8 cellular contexts compared by ENCODE assay signal in the genomic region with DNA sequence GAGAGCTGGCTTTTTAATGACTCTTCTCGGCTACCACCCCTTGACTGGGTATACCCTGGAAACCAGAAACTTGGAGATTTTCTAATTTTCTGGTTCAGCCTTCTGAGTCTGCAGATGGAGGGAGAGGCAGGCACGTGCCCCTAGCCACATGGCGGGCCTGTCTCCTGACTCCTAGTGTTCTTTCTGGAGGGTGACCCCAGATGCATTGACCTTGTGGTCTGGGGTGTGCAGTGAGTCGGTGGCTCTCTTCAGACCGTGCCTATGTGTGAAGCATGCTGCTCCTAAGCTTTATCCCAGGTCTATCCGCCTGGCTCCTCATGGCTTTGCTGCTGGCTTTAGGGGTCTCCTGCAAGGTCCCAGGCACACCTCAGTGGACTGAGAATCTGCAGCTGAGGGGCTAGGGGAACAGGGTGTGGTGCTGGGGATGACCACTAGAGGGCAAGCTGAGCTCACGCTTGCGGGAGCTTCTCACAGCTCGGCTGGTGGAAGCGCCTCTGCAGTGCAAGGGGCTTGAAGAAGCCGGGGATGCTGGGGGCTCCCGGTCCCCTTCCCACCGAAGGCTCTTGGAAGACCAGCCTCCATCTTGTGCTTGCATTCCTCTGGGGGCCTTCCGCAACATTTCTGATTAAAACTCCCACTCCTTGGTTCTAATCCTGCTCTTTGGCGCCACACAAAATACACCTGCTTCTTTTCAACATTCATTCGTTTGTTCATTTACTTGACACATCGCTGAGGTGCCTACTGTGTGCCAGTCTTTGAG. TPM values are rescaled to one million over a fixed set of nuclear protein-coding genes. Genes with fewer than 3 reads are reported as not detected.
DNase-seq lines count a peak whose midpoint lies in the region; ATAC-seq, FAIRE-seq and TF ChIP-seq lines count a peak whose summit lies in the region.

No MANE protein-coding gene starts in this region.

- CTCF ChIA-PET in endothelial cell of umbilical vein (lab: Charles Lee), result interaction anchor here (0.6 to 7.0 kb wide), 23 partner anchors 9 to 605 kb away, joined by 3 to 79 read pairs (median 4); a partner anchor contains a TSS

- FAIRE-seq in endothelial cell of umbilical vein (lab: Jason Lieb, UNC), result peak; percentile 35

- dilution Hi-C loops in endothelial cell of umbilical vein (cut with MboI; ENCODE audit: extremely low pct_ligation_motif_present, low sequenced_read_pairs), result no loop called here

- intact Hi-C loops in endothelial cell of umbilical vein (cut with micrococcal nuclease), result loop anchor here (1.0 kb wide), 4 partner anchors 121 to 380 kb away; no protein-coding TSS in a partner anchor

- POLR2A ChIA-PET in endothelial cell of umbilical vein (lab: Charles Lee), result no interaction called here

- H3K4me3 ChIP-seq in endothelial cell of umbilical vein (replicated peaks in 1 of 3; ENCODE audit: insufficient read depth in 1 of 3, low read depth in 1 of 3, low read length in 3 of 3), result no peak overlapping the region

- peak; percentile 79 for ATAC-seq in GM19025 (IDR thresholded peaks at IDR 0.05; ENCODE audit: low read depth, unreplicated experiment)
- ATAC-seq in HG03196 (IDR thresholded peaks at IDR 0.05; ENCODE audit: unreplicated experiment), result peak; percentile 71

- peak; percentile 86 to 98 for TF ChIP-seq CTCF in endothelial cell of umbilical vein (IDR thresholded peaks at IDR 0.05; ENCODE audit: extremely low read depth in 1 of 2, insufficient read depth in 1 of 2, low read depth in 1 of 2, low read length in 2 of 2)

- H3K36me3 ChIP-seq in endothelial cell of umbilical vein (ENCODE audit: control insufficient read depth in 2 of 2, extremely low read depth in 1 of 2, insufficient read depth in 2 of 2, low read length in 2 of 2), result no peaks in the 10 kb centered on the region

- H3K79me2 ChIP-seq in endothelial cell of umbilical vein (ENCODE audit: control insufficient read depth, insufficient read depth, low read length), result no peaks in the 10 kb centered on the region

- DNase-seq in C1 segment of cervical spinal cord (lab: John Stamatoyannopoulos, UW) (peak in 11 of 14 donors; percentile 8 to 64 (median 40)), NCI-H526 treated with DMSO at 0.1 percent for 48 hours (lab: John Stamatoyannopoulos, UW) (peak; percentile 42), endothelial cell of umbilical vein (ENCODE audit: low read depth, low spot score) (peak; percentile 61), middle frontal gyrus (ENCODE audit: extremely low spot score, low spot score) (peak; percentile 59)
- peak; percentile 85 for DNase-seq in activated CD8-positive, alpha-beta memory T cell treated with anti-CD3 and anti-CD28 coated beads for 24 hours
- DNase-seq in stimulated activated CD8-positive, alpha-beta memory T cell treated with anti-CD3 and anti-CD28 coated beads, Interleukin-4, amount 100 ng/mL, for 1 hour (ENCODE audit: low read depth in 2 of 2, low spot score in 1 of 2), result peak; percentile 20 to 47

- H3K4me1 ChIP-seq in endothelial cell of umbilical vein (ENCODE audit: control insufficient read depth, extremely low read depth, insufficient read depth, low read length), result no peaks in the 10 kb centered on the region

- H2AFZ ChIP-seq in endothelial cell of umbilical vein (ENCODE audit: low read depth, low read length), result no peak overlapping the region

- H3K9me1 ChIP-seq in endothelial cell of umbilical vein (replicated peaks; ENCODE audit: control insufficient read depth, extremely low read depth, insufficient read depth, low read length), result no peaks in the 10 kb centered on the region

- no peaks in the 10 kb centered on the region for H4K20me1 ChIP-seq in endothelial cell of umbilical vein (replicated peaks; ENCODE audit: control insufficient read depth, extremely low read depth, insufficient read depth, low read length)

- no peak overlapping the region for H3K27ac ChIP-seq in endothelial cell of umbilical vein (ENCODE audit: insufficient read depth, low read depth, low read length)

- no TSS peak for BruUV-seq in endothelial cell of umbilical vein (replicated peaks; lab: Mats Ljungman, UMichigan)

- TF ChIP-seq POLR2A in endothelial cell of umbilical vein (IDR thresholded peaks at IDR 0.05; ENCODE audit: low read depth, low read length), result no peak

- no peak overlapping the region for H3K4me2 ChIP-seq in endothelial cell of umbilical vein (ENCODE audit: insufficient read depth, low read length)

- no peaks in the 10 kb centered on the region for H3K27me3 ChIP-seq in endothelial cell of umbilical vein (ENCODE audit: control insufficient read depth in 2 of 2, insufficient read depth in 2 of 2, low read length in 2 of 2)

- H3K9me3 ChIP-seq in endothelial cell of umbilical vein (replicated peaks; ENCODE audit: control insufficient read depth, insufficient read depth, low read length), result no peaks in the 10 kb centered on the region

- H3K9ac ChIP-seq in endothelial cell of umbilical vein (replicated peaks; ENCODE audit: extremely low read depth, insufficient read depth, low read length), result no peak overlapping the region

TF ChIP-seq in endothelial cell of umbilical vein, 7 proteins besides CTCF, POLR2A, EP300 and RAD21:
- TF ChIP-seq GATA2 (IDR thresholded peaks at IDR 0.05; ENCODE audit: insufficient read depth, insufficient read length, low read depth, low read length), result no peak

RNA-seq across cellular contexts. Expression of a gene that starts 51.8 kb away (rescaled TPM):
- total RNA-seq in endothelial cell of umbilical vein, result not detected in 2 replicates
- polyA plus RNA-seq in endothelial cell of umbilical vein, result not detected in 2 replicates
- not detected in 2 replicates for polyA plus RNA-seq in endothelial cell of umbilical vein (2011; cell fraction: cytosol; rRNA removed)
- polyA plus RNA-seq in endothelial cell of umbilical vein (2011; cell fraction: nucleus; rRNA removed), result not detected in 2 replicates
- polyA plus RNA-seq in endothelial cell of umbilical vein (2012), result not detected in 2 replicates
- polyA minus RNA-seq in endothelial cell of umbilical vein, result not detected in 2 replicates
- polyA minus RNA-seq in endothelial cell of umbilical vein (2011; cell fraction: cytosol; rRNA and poly(A)+ RNA removed), result 0.41 TPM
- polyA minus RNA-seq in endothelial cell of umbilical vein (2011; cell fraction: nucleus; rRNA and poly(A)+ RNA removed), result not detected in 2 replicates

RNA-seq across cellular contexts. Expression of a gene that starts 54.7 kb away (rescaled TPM):
- not detected in 2 replicates for total RNA-seq in endothelial cell of umbilical vein
- polyA plus RNA-seq in endothelial cell of umbilical vein, result not detected in 2 replicates
- not detected in 2 replicates for polyA plus RNA-seq in endothelial cell of umbilical vein (2011; cell fraction: cytosol; rRNA removed)
- not detected in 2 replicates for polyA plus RNA-seq in endothelial cell of umbilical vein (2011; cell fraction: nucleus; rRNA removed)
- not detected in 2 replicates for polyA plus RNA-seq in endothelial cell of umbilical vein (2012)
- polyA minus RNA-seq in endothelial cell of umbilical vein, result not detected in 2 replicates
- polyA minus RNA-seq in endothelial cell of umbilical vein (2011; cell fraction: cytosol; rRNA and poly(A)+ RNA removed), result 11.7 TPM
- polyA minus RNA-seq in endothelial cell of umbilical vein (2011; cell fraction: nucleus; rRNA and poly(A)+ RNA removed), result not detected in 2 replicates

Comparison
In these comparisons a context has a peak if more than half of its experiments do, and no peak if none do; other contexts are left out.
1. DNase-seq: peak in every context shown above with its lines; median percentile 85 in activated CD8-positive, alpha-beta memory T cell treated with anti-CD3 and anti-CD28 coated beads for 24 hours; 61 in endothelial cell of umbilical vein; 59 in middle frontal gyrus; 42 in NCI-H526 treated with DMSO at 0.1 percent for 48 hours; 40 in C1 segment of cervical spinal cord; 34 in stimulated activated CD8-positive, alpha-beta memory T cell treated with anti-CD3 and anti-CD28 coated beads, Interleukin-4, amount 100 ng/mL, for 1 hour.